Comparison of ENCODE assay signal across 1 cellular context in the genomic region with DNA sequence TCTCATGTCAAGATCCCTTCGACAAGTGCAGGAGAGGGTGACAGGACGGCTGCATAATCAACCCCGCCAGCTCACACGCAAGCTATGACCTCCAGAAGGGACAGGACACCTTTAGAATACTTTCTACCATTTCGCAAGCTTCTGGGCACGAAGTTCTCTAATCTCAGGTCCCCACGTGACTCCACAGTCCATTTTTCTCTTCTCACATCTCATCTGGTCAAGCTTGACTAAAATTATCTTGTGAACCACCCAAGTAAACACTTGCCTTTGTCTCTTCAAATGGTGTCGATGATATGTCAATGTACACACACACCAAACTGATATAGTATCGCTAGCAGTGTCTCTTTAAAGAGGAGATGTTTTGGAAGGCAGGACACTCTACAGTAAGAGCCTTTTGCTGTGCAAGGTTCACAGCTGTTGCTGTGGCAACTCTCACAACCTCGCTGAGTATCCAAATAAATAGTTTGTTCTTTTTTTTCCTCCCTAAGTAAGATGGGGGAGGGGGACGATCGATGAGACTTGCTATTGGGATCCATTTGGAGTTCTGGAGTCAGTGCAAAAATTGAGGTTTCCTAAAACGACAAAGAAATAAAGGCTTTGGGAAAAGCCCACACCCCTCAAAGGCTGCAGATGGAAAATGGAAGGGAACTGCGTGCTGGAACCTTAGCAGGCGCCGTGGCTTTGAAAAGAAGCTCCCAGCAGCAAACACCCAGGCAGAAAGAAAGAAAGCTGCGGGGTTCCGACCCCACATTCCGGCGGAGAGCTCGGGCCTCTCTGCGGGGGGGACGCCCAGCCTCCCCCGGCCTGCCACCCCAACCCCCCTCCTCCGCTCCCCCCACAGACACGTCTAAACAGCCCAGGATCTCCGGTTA.
A peak's percentile ranks its signal among the peaks of the same experiment; 100 is the strongest.
TF ChIP-seq lines count a peak whose summit lies in the region.

No MANE protein-coding gene starts in this region.

TF ChIP-seq in HepG2, 621 proteins besides CTCF, POLR2A, EP300 and RAD21 (continued from another document and continues in another):
- TF ChIP-seq, protein P1, sequence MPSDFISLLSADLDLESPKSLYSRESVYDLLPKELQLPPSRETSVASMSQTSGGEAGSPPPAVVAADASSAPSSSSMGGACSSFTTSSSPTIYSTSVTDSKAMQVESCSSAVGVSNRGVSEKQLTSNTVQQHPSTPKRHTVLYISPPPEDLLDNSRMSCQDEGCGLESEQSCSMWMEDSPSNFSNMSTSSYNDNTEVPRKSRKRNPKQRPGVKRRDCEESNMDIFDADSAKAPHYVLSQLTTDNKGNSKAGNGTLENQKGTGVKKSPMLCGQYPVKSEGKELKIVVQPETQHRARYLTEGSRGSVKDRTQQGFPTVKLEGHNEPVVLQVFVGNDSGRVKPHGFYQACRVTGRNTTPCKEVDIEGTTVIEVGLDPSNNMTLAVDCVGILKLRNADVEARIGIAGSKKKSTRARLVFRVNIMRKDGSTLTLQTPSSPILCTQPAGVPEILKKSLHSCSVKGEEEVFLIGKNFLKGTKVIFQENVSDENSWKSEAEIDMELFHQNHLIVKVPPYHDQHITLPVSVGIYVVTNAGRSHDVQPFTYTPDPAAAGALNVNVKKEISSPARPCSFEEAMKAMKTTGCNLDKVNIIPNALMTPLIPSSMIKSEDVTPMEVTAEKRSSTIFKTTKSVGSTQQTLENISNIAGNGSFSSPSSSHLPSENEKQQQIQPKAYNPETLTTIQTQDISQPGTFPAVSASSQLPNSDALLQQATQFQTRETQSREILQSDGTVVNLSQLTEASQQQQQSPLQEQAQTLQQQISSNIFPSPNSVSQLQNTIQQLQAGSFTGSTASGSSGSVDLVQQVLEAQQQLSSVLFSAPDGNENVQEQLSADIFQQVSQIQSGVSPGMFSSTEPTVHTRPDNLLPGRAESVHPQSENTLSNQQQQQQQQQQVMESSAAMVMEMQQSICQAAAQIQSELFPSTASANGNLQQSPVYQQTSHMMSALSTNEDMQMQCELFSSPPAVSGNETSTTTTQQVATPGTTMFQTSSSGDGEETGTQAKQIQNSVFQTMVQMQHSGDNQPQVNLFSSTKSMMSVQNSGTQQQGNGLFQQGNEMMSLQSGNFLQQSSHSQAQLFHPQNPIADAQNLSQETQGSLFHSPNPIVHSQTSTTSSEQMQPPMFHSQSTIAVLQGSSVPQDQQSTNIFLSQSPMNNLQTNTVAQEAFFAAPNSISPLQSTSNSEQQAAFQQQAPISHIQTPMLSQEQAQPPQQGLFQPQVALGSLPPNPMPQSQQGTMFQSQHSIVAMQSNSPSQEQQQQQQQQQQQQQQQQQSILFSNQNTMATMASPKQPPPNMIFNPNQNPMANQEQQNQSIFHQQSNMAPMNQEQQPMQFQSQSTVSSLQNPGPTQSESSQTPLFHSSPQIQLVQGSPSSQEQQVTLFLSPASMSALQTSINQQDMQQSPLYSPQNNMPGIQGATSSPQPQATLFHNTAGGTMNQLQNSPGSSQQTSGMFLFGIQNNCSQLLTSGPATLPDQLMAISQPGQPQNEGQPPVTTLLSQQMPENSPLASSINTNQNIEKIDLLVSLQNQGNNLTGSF (CRISPR knock-in tag; IDR thresholded peaks at IDR 0.05): no peak
- TF ChIP-seq TBL1XR1 (IDR thresholded peaks at IDR 0.05; ENCODE audit: borderline replicate concordance, low read length, partially characterized antibody): peak; percentile 1
- no peak for TF ChIP-seq ZNF577 (CRISPR knock-in tag; IDR thresholded peaks at IDR 0.05; ENCODE audit: borderline replicate concordance, low read depth)
- TF ChIP-seq, protein P2, sequence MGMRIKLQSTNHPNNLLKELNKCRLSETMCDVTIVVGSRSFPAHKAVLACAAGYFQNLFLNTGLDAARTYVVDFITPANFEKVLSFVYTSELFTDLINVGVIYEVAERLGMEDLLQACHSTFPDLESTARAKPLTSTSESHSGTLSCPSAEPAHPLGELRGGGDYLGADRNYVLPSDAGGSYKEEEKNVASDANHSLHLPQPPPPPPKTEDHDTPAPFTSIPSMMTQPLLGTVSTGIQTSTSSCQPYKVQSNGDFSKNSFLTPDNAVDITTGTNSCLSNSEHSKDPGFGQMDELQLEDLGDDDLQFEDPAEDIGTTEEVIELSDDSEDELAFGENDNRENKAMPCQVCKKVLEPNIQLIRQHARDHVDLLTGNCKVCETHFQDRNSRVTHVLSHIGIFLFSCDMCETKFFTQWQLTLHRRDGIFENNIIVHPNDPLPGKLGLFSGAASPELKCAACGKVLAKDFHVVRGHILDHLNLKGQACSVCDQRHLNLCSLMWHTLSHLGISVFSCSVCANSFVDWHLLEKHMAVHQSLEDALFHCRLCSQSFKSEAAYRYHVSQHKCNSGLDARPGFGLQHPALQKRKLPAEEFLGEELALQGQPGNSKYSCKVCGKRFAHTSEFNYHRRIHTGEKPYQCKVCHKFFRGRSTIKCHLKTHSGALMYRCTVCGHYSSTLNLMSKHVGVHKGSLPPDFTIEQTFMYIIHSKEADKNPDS (CRISPR knock-in tag; IDR thresholded peaks at IDR 0.05): no peak
- no peak for TF ChIP-seq ZC3H4 (CRISPR knock-in tag; IDR thresholded peaks at IDR 0.05; ENCODE audit: borderline replicate concordance)
- TF ChIP-seq ZNF10 (CRISPR knock-in tag; IDR thresholded peaks at IDR 0.05; ENCODE audit: borderline replicate concordance, low read depth): no peak
- TF ChIP-seq HNF4A (CRISPR knock-in tag; IDR thresholded peaks at IDR 0.05): peak; percentile 79
- no peak for TF ChIP-seq ZNF124 (CRISPR knock-in tag; IDR thresholded peaks at IDR 0.05)
- 0 out of 2 replicates have a peak, but pooled peaks have one; percentile 11 for TF ChIP-seq ZBTB7B (CRISPR knock-in tag; IDR thresholded peaks at IDR 0.05)
- TF ChIP-seq TAF1 (CRISPR knock-in tag; IDR thresholded peaks at IDR 0.05): no peak
- no peak for TF ChIP-seq KMT2B (CRISPR knock-in tag; IDR thresholded peaks at IDR 0.05)
- TF ChIP-seq, protein P3, sequence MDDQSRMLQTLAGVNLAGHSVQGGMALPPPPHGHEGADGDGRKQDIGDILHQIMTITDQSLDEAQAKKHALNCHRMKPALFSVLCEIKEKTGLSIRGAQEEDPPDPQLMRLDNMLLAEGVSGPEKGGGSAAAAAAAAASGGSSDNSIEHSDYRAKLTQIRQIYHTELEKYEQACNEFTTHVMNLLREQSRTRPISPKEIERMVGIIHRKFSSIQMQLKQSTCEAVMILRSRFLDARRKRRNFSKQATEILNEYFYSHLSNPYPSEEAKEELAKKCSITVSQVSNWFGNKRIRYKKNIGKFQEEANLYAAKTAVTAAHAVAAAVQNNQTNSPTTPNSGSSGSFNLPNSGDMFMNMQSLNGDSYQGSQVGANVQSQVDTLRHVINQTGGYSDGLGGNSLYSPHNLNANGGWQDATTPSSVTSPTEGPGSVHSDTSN (CRISPR knock-in tag; IDR thresholded peaks at IDR 0.05; ENCODE audit: borderline replicate concordance): no peak
- no peak for TF ChIP-seq NR1H2 (CRISPR knock-in tag; IDR thresholded peaks at IDR 0.05; ENCODE audit: borderline replicate concordance, low read depth)
- peak; percentile 94 for TF ChIP-seq EHMT2 (IDR thresholded peaks at IDR 0.05; ENCODE audit: borderline replicate concordance, low read depth, low read length)
- no peak for TF ChIP-seq ZSCAN21 (CRISPR knock-in tag; IDR thresholded peaks at IDR 0.05; ENCODE audit: borderline replicate concordance)
- TF ChIP-seq HOXA3 (CRISPR knock-in tag; IDR thresholded peaks at IDR 0.05): 0 out of 2 replicates have a peak, but pooled peaks have one; percentile 20
- no peak for TF ChIP-seq GATAD1 (CRISPR knock-in tag; IDR thresholded peaks at IDR 0.05)
- TF ChIP-seq ZNF331 (CRISPR knock-in tag; IDR thresholded peaks at IDR 0.05): peak; percentile 46; the same call in 1 of the 2 replicates
- no peak for TF ChIP-seq TEAD2 (CRISPR knock-in tag; IDR thresholded peaks at IDR 0.05)
- TF ChIP-seq, protein P4, sequence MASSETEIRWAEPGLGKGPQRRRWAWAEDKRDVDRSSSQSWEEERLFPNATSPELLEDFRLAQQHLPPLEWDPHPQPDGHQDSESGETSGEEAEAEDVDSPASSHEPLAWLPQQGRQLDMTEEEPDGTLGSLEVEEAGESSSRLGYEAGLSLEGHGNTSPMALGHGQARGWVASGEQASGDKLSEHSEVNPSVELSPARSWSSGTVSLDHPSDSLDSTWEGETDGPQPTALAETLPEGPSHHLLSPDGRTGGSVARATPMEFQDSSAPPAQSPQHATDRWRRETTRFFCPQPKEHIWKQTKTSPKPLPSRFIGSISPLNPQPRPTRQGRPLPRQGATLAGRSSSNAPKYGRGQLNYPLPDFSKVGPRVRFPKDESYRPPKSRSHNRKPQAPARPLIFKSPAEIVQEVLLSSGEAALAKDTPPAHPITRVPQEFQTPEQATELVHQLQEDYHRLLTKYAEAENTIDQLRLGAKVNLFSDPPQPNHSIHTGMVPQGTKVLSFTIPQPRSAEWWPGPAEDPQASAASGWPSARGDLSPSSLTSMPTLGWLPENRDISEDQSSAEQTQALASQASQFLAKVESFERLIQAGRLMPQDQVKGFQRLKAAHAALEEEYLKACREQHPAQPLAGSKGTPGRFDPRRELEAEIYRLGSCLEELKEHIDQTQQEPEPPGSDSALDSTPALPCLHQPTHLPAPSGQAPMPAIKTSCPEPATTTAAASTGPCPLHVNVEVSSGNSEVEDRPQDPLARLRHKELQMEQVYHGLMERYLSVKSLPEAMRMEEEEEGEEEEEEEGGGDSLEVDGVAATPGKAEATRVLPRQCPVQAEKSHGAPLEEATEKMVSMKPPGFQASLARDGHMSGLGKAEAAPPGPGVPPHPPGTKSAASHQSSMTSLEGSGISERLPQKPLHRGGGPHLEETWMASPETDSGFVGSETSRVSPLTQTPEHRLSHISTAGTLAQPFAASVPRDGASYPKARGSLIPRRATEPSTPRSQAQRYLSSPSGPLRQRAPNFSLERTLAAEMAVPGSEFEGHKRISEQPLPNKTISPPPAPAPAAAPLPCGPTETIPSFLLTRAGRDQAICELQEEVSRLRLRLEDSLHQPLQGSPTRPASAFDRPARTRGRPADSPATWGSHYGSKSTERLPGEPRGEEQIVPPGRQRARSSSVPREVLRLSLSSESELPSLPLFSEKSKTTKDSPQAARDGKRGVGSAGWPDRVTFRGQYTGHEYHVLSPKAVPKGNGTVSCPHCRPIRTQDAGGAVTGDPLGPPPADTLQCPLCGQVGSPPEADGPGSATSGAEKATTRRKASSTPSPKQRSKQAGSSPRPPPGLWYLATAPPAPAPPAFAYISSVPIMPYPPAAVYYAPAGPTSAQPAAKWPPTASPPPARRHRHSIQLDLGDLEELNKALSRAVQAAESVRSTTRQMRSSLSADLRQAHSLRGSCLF (CRISPR knock-in tag; IDR thresholded peaks at IDR 0.05; ENCODE audit: borderline replicate concordance): no peak
- TF ChIP-seq GTF2F1 (IDR thresholded peaks at IDR 0.05; ENCODE audit: low read length): no peak
- no peak for TF ChIP-seq HNRNPK (IDR thresholded peaks at IDR 0.05; ENCODE audit: low read depth, low read length, poor library complexity, severe bottlenecking)
- TF ChIP-seq, protein P5, sequence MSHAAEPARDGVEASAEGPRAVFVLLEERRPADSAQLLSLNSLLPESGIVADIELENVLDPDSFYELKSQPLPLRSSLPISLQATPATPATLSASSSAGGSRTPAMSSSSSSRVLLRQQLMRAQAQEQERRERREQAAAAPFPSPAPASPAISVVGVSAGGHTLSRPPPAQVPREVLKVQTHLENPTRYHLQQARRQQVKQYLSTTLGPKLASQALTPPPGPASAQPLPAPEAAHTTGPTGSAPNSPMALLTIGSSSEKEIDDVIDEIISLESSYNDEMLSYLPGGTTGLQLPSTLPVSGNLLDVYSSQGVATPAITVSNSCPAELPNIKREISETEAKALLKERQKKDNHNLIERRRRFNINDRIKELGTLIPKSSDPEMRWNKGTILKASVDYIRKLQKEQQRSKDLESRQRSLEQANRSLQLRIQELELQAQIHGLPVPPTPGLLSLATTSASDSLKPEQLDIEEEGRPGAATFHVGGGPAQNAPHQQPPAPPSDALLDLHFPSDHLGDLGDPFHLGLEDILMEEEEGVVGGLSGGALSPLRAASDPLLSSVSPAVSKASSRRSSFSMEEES (CRISPR knock-in tag; IDR thresholded peaks at IDR 0.05): no peak
- TF ChIP-seq, protein P6, sequence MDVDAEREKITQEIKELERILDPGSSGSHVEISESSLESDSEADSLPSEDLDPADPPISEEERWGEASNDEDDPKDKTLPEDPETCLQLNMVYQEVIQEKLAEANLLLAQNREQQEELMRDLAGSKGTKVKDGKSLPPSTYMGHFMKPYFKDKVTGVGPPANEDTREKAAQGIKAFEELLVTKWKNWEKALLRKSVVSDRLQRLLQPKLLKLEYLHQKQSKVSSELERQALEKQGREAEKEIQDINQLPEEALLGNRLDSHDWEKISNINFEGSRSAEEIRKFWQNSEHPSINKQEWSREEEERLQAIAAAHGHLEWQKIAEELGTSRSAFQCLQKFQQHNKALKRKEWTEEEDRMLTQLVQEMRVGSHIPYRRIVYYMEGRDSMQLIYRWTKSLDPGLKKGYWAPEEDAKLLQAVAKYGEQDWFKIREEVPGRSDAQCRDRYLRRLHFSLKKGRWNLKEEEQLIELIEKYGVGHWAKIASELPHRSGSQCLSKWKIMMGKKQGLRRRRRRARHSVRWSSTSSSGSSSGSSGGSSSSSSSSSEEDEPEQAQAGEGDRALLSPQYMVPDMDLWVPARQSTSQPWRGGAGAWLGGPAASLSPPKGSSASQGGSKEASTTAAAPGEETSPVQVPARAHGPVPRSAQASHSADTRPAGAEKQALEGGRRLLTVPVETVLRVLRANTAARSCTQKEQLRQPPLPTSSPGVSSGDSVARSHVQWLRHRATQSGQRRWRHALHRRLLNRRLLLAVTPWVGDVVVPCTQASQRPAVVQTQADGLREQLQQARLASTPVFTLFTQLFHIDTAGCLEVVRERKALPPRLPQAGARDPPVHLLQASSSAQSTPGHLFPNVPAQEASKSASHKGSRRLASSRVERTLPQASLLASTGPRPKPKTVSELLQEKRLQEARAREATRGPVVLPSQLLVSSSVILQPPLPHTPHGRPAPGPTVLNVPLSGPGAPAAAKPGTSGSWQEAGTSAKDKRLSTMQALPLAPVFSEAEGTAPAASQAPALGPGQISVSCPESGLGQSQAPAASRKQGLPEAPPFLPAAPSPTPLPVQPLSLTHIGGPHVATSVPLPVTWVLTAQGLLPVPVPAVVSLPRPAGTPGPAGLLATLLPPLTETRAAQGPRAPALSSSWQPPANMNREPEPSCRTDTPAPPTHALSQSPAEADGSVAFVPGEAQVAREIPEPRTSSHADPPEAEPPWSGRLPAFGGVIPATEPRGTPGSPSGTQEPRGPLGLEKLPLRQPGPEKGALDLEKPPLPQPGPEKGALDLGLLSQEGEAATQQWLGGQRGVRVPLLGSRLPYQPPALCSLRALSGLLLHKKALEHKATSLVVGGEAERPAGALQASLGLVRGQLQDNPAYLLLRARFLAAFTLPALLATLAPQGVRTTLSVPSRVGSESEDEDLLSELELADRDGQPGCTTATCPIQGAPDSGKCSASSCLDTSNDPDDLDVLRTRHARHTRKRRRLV (CRISPR knock-in tag; IDR thresholded peaks at IDR 0.05): no peak
- no peak for TF ChIP-seq ZNF160 (CRISPR knock-in tag; IDR thresholded peaks at IDR 0.05)
- TF ChIP-seq, protein P7, sequence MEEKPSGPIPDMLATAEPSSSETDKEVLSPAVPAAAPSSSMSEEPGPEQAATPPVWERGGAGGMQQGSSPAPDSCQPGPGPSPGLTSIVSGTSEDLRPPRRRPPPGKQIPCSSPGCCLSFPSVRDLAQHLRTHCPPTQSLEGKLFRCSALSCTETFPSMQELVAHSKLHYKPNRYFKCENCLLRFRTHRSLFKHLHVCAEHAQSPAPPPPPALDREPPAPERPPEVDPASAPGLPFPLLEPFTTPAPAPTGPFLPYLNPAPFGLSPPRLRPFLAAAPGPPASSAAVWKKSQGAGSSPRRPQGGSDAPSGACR (CRISPR knock-in tag; IDR thresholded peaks at IDR 0.05): no peak
- peak; percentile 49; the same call in 1 of the 2 replicates for TF ChIP-seq HNF4G (IDR thresholded peaks at IDR 0.05; ENCODE audit: borderline replicate concordance, low read depth, low read length)
- TF ChIP-seq HNF4G (CRISPR knock-in tag; IDR thresholded peaks at IDR 0.05; ENCODE audit: borderline replicate concordance, low read depth): no peak
- no peak for TF ChIP-seq RFXANK (CRISPR knock-in tag; IDR thresholded peaks at IDR 0.05)
- TF ChIP-seq TEAD3 (CRISPR knock-in tag; optimal IDR thresholded peaks at IDR 0.05; ENCODE audit: borderline replicate concordance): peak; percentile 14
